Comparison of ENCODE assay signal across 8 cellular contexts in genomic region chr3:156554842-156555687, GRCh38. TPM values are rescaled to one million over a fixed set of nuclear protein-coding genes. Genes with fewer than 3 reads are reported as not detected.
A peak's percentile ranks its signal among the peaks of the same experiment; 100 is the strongest.
DNase-seq lines count a peak whose midpoint lies in the region; ATAC-seq, FAIRE-seq and TF ChIP-seq lines count a peak whose summit lies in the region.

Gene SSR3 (minus strand): TSS chr3:156555117. CDS start chr3:156555089, 28 bp downstream.

- DNase-seq in NCI-H1930 (lab: John Stamatoyannopoulos, UW) = peak; percentile 95 to 97
- peak; percentile 99 for DNase-seq in T-helper 2 cell treated with Interferon-gamma antibody and Interleukin-4, amounts not matched to agents 5 μg/mL and 100 μg/mL, for 36 hours (ENCODE audit: low spot score)
- DNase-seq in ascending aorta (ENCODE audit: low spot score in 2 of 2) = peak; percentile 98 to 100
- DNase-seq in right atrium auricular region (ENCODE audit: low spot score) = peak; percentile 100
- peak; percentile 100 for DNase-seq in psoas muscle
- peak; percentile 94 for DNase-seq in urothelium cell line (ENCODE audit: low spot score)

- peaks cover 43% of the 10 kb centered on the region for H3K4me1 Mint-ChIP-seq in T-helper 2 cell treated with Interferon-gamma antibody and Interleukin-4, amounts not matched to agents 5 μg/mL and 100 μg/mL, for 36 hours (ENCODE audit: low read depth)

- H3K9me3 ChIP-seq in ascending aorta (no peaks in the 10 kb centered on the region), right atrium auricular region (no peaks in the 10 kb centered on the region), psoas muscle (no peaks in the 10 kb centered on the region)

- H3K27me3 Mint-ChIP-seq in T-helper 2 cell treated with Interferon-gamma antibody and Interleukin-4, amounts not matched to agents 5 μg/mL and 100 μg/mL, for 36 hours (ENCODE audit: low read depth) = no peaks in the 10 kb centered on the region

- ATAC-seq in GM18502 (IDR thresholded peaks at IDR 0.05; ENCODE audit: poor library complexity, unreplicated experiment) (peak; percentile 99), HG02970 (IDR thresholded peaks at IDR 0.05; ENCODE audit: low FRiP score, unreplicated experiment) (peak; percentile 100), psoas muscle (peak; percentile 100)

- H3K4me3 Mint-ChIP-seq in T-helper 2 cell treated with Interferon-gamma antibody and Interleukin-4, amounts not matched to agents 5 μg/mL and 100 μg/mL, for 36 hours = peak within 1 kb of the TSS; percentile 97

- H3K27me3 ChIP-seq in ascending aorta (no peaks in the 10 kb centered on the region), right atrium auricular region (no peaks in the 10 kb centered on the region), psoas muscle (ENCODE audit: insufficient read depth in 3 of 3, low read length in 2 of 3) (no peaks in the 10 kb centered on the region)

- 4 to 5% (median 4%) methylated on average over 60 of the region's 60 CpGs for WGBS in psoas muscle, 3 donors

- H3K4me3 ChIP-seq in ascending aorta = peak within 1 kb of the TSS; percentile 84 to 95
- peak within 1 kb of the TSS; percentile 81 to 94 for H3K4me3 ChIP-seq in right atrium auricular region
- peak within 1 kb of the TSS; percentile 80 for H3K4me3 ChIP-seq in psoas muscle

- no peak for FAIRE-seq in urothelium cell line (lab: Jason Lieb, UNC)

- intact Hi-C loops in ascending aorta (cut with DNase I) = loop anchor here (1.0 to 5.0 kb wide), 6 partner anchors 19 to 577 kb away; partner anchors contain the start of gene TIPARP
- intact Hi-C loops in psoas muscle (cut with DNase I) = loop anchor here (5.0 to 10.0 kb wide), 4 partner anchors 77 to 532 kb away; partner anchors contain the start of gene TIPARP (in 2 of the 2)

- peak in 1 of 3 experiments; percentile 54 for TF ChIP-seq CTCF in ascending aorta (IDR thresholded peaks at IDR 0.05)
- peak in 1 of 2 donors; percentile 12 for TF ChIP-seq CTCF in right atrium auricular region (IDR thresholded peaks at IDR 0.05)
- peak; percentile 27 for TF ChIP-seq CTCF in psoas muscle (IDR thresholded peaks at IDR 0.05)

- no peaks in the 10 kb centered on the region for H3K9me3 Mint-ChIP-seq in T-helper 2 cell treated with Interferon-gamma antibody and Interleukin-4, amounts not matched to agents 5 μg/mL and 100 μg/mL, for 36 hours

- H3K27ac Mint-ChIP-seq in T-helper 2 cell treated with Interferon-gamma antibody and Interleukin-4, amounts not matched to agents 5 μg/mL and 100 μg/mL, for 36 hours = peak within 1 kb of the TSS; percentile 92

- peak within 1 kb of the TSS; percentile 71 to 83 for H3K27ac ChIP-seq in ascending aorta
- H3K27ac ChIP-seq in right atrium auricular region = peak within 1 kb of the TSS; percentile 91 to 92
- H3K27ac ChIP-seq in psoas muscle = peak within 1 kb of the TSS; percentile 82

- H3K36me3 Mint-ChIP-seq in T-helper 2 cell treated with Interferon-gamma antibody and Interleukin-4, amounts not matched to agents 5 μg/mL and 100 μg/mL, for 36 hours (ENCODE audit: low read depth) = peaks cover 33% of the 10 kb centered on the region

- H3K4me1 ChIP-seq in ascending aorta (peaks cover 0 to 11% of the 10 kb centered on the region in 2 donors), right atrium auricular region (peaks cover 0 to 47% of the 10 kb centered on the region in 2 donors), psoas muscle (peaks cover 34% of the 10 kb centered on the region)

- H3K36me3 ChIP-seq in ascending aorta = peaks cover 0 to 14% of the 10 kb centered on the region in 2 donors
- H3K36me3 ChIP-seq in right atrium auricular region = peaks cover 14% of the 10 kb centered on the region
- peaks cover 0 to 35% of the 10 kb centered on the region in 2 donors for H3K36me3 ChIP-seq in psoas muscle (ENCODE audit: insufficient read depth in 1 of 2, low read depth in 1 of 2)

RNA-seq across cellular contexts. Expression of gene SSR3, which starts in this region (rescaled TPM):
- total RNA-seq in ascending aorta = 155 TPM
- total RNA-seq in right atrium auricular region = 100 to 1,000 TPM; 109 TPM
- total RNA-seq in psoas muscle = 100 to 1,000 TPM in 1 of 4 donors, 10 to 100 TPM in 3; 53.2 to 121 (median 71.0) TPM
- polyA plus RNA-seq in psoas muscle = 100 to 1,000 TPM in 1 of 3 donors, 10 to 100 TPM in 2; 70.8 to 252 (median 81.6) TPM

Comparison
In these comparisons a context has a peak if more than half of its experiments do, and no peak if none do; other contexts are left out.
1. Peak in every context shown above with its lines: DNase-seq, ATAC-seq, H3K4me3 ChIP-seq and H3K27ac ChIP-seq.